ENCODE assay signal across 10 cellular contexts in the genomic region with DNA sequence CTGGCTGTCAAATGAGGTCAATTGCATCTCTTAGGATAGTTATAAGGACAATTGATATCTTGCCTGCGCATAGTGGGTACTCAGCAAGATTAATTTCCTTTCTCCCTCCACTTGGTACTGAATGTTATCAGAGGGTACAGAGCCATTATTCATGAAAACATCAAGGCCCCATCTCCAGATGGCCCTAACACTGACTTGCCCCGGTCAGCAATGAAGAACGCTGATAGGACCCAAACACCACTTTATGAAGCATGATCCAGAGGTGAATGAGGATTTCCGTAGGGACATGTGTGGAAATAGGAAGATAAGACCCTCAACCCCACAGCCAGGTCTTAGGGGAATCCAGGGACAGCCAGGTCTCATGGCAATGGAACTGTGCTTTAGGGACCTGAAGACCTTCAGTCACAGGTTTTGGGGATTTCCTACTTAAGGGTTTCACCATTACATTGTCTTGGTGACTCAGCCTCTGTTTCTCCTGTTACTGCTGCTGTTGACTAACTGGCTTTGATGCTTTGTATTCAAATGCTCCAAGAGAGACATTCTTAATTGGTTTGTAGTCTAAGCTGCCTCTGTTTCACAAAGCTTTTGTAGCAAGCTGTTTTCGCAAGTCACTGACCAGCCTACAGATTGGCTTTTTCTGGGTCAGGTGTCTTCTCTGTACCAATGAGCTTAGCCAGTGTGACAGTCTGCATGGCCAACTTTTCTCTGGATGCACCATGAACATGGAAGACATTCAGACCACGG. TPM values are rescaled to one million over a fixed set of nuclear protein-coding genes. Genes with fewer than 3 reads are reported as not detected.
A peak's percentile ranks its signal among the peaks of the same experiment; 100 is the strongest.
DNase-seq lines count a peak whose midpoint lies in the region; ATAC-seq lines count a peak whose summit lies in the region.
"Had no signal": no experiment of that assay in that cellular context is flagged by ENCODE, and none has a peak within 500 bp of the region (broad histone marks: within the 10 kb centered on the region; RNA-seq: fewer than 3 reads in every experiment).

No MANE protein-coding gene starts in this region.

- no peak for DNase-seq in activated CD4-positive, CD25-positive, alpha-beta regulatory T cell treated with anti-CD3 and anti-CD28 coated beads, Interleukin-2, amount 50 U/mL, for 72 hours
- peak in 1 of 2 donors; percentile 41 for DNase-seq in activated naive CD4-positive, alpha-beta T cell treated with anti-CD3 and anti-CD28 coated beads, Interleukin-2, amount 50 U/mL, for 72 hours (ENCODE audit: low spot score in 2 of 2)
- DNase-seq in stimulated activated CD4-positive, alpha-beta T cell treated with anti-CD3 and anti-CD28 coated beads, Interleukin-15, amount 100 ng/mL, for 48 hours (ENCODE audit: low read depth in 2 of 2) = peak; percentile 18 to 30
- DNase-seq in HuH-7.5 (ENCODE audit: low spot score) = no peak
- DNase-seq: NCI-H146 had no signal

- peaks cover 5 to 6% of the 10 kb centered on the region in 2 donors for H3K9me3 Mint-ChIP-seq in activated naive CD4-positive, alpha-beta T cell treated with anti-CD3 and anti-CD28 coated beads, Interleukin-2, amount 50 U/mL, for 72 hours
- H3K9me3 Mint-ChIP-seq: nephron had no signal

- peaks cover 0 to 8% of the 10 kb centered on the region in 2 donors for H3K36me3 Mint-ChIP-seq in activated naive CD4-positive, alpha-beta T cell treated with anti-CD3 and anti-CD28 coated beads, Interleukin-2, amount 50 U/mL, for 72 hours

- ATAC-seq in activated CD4-positive, CD25-positive, alpha-beta regulatory T cell treated with anti-CD3 and anti-CD28 coated beads, Interleukin-2, amount 50 U/mL, for 24 hours = peak; percentile 97 to 98
- ATAC-seq in HG03196 (IDR thresholded peaks at IDR 0.05; ENCODE audit: unreplicated experiment) = peak; percentile 75
- peak; percentile 95 to 99 for ATAC-seq in activated naive CD4-positive, alpha-beta T cell treated with anti-CD3 and anti-CD28 coated beads, Interleukin-2, amount 50 U/mL, for 72 hours
- no peak for ATAC-seq in HG02840 (IDR thresholded peaks at IDR 0.05; ENCODE audit: low FRiP score, unreplicated experiment)
- no peak for ATAC-seq in GM21528 (IDR thresholded peaks at IDR 0.05; ENCODE audit: low FRiP score, unreplicated experiment)

- H3K27ac Mint-ChIP-seq in activated naive CD4-positive, alpha-beta T cell treated with anti-CD3 and anti-CD28 coated beads, Interleukin-2, amount 50 U/mL, for 72 hours = peak overlapping the region; percentile 50 to 87
- H3K27ac Mint-ChIP-seq: nephron had no signal

RNA-seq across cellular contexts. Expression of gene IQGAP2, which starts 35.3 kb away (rescaled TPM):
- 10 to 100 TPM; 42.4 to 62.0 TPM for total RNA-seq in activated naive CD4-positive, alpha-beta T cell treated with anti-CD3 and anti-CD28 coated beads, Interleukin-2, amount 50 U/mL, for 72 hours

Comparison
In these comparisons a context has a peak if more than half of its experiments do, and no peak if none do; other contexts are left out.
1. ATAC-seq: peak in activated CD4-positive, CD25-positive, alpha-beta regulatory T cell treated with anti-CD3 and anti-CD28 coated beads, Interleukin-2, amount 50 U/mL, for 24 hours (2 of 2), HG03196 (single experiment) and activated naive CD4-positive, alpha-beta T cell treated with anti-CD3 and anti-CD28 coated beads, Interleukin-2, amount 50 U/mL, for 72 hours (2 of 2); none in HG02840 (single experiment) and GM21528 (single experiment).
2. DNase-seq: peak in stimulated activated CD4-positive, alpha-beta T cell treated with anti-CD3 and anti-CD28 coated beads, Interleukin-15, amount 100 ng/mL, for 48 hours (2 of 2); none in activated CD4-positive, CD25-positive, alpha-beta regulatory T cell treated with anti-CD3 and anti-CD28 coated beads, Interleukin-2, amount 50 U/mL, for 72 hours (single experiment) and HuH-7.5 (single experiment).